Comparison of ENCODE assay signal across 8 cellular contexts in genomic region chr15:34038404-34039179, GRCh38. TPM values are rescaled to one million over a fixed set of nuclear protein-coding genes. Genes with fewer than 3 reads are reported as not detected.
DNase-seq lines count a peak whose midpoint lies in the region; ATAC-seq and TF ChIP-seq lines count a peak whose summit lies in the region.

No MANE protein-coding gene starts in this region.

- 0% methylated on average over 94 to 111 of the region's 112 CpGs for WGBS in lung, 2 donors

- POLR2A ChIA-PET in BJ (lab: Charles Lee): no interaction called here
- POLR2A ChIA-PET in activated CD4-positive, alpha-beta memory T cell treated with anti-CD3 and anti-CD28 coated beads for 36 hours (lab: Charles Lee): interaction anchor here (0.6 to 1.4 kb wide), 4 partner anchors 20 to 90 kb away, joined by 3 to 9 read pairs (median 4); no protein-coding TSS in a partner anchor

- TF ChIP-seq CTCF in BJ (IDR thresholded peaks at IDR 0.05; ENCODE audit: insufficient read depth, low read depth, low read length): no peak
- no peak for TF ChIP-seq CTCF in lung (IDR thresholded peaks at IDR 0.05; ENCODE audit: control extremely low read depth, extremely low read depth)

- CTCF ChIA-PET in BJ (lab: Yijun Ruan, JAX): no interaction called here
- CTCF ChIA-PET in activated CD4-positive, alpha-beta memory T cell treated with anti-CD3 and anti-CD28 coated beads for 36 hours (lab: Charles Lee): no interaction called here

- ATAC-seq in HG03354 (IDR thresholded peaks at IDR 0.05; ENCODE audit: poor library complexity, severe bottlenecking, unreplicated experiment) (peak; percentile 74), lung (ENCODE audit: insufficient read depth, low FRiP score) (peak; percentile 92)

- peak; percentile 84 for TF ChIP-seq POLR2A in GM19193 (IDR thresholded peaks at IDR 0.05; ENCODE audit: extremely low read depth, insufficient read depth, insufficient read length)

- peaks cover 0 to 5% of the 10 kb centered on the region in 2 donors for H3K4me1 ChIP-seq in lung (ENCODE audit: control insufficient read depth in 2 of 2, insufficient read depth in 2 of 2, low read length in 2 of 2)

- H3K27me3 ChIP-seq in BJ (ENCODE audit: control insufficient read depth, insufficient read depth, low read length) (no peaks in the 10 kb centered on the region), lung (ENCODE audit: control insufficient read depth, insufficient read depth) (no peaks in the 10 kb centered on the region)

- H3K4me3 Mint-ChIP-seq in activated CD4-positive, alpha-beta memory T cell treated with anti-CD3 and anti-CD28 coated beads for 36 hours: peak overlapping the region; percentile 85

- peaks cover 26% of the 10 kb centered on the region for H3K4me1 Mint-ChIP-seq in activated CD4-positive, alpha-beta memory T cell treated with anti-CD3 and anti-CD28 coated beads for 36 hours (ENCODE audit: low read depth)

- peak overlapping the region; percentile 91 for H3K4me3 ChIP-seq in BJ (ENCODE audit: low read depth, low read length)
- peak overlapping the region; percentile 93 for H3K4me3 ChIP-seq in lung

- intact Hi-C loops in activated CD4-positive, alpha-beta memory T cell treated with anti-CD3 and anti-CD28 coated beads for 36 hours (cut with micrococcal nuclease): loop anchor here (1.0 to 2.0 kb wide), 6 partner anchors 20 to 329 kb away; partner anchors contain the start of genes EMC4, KATNBL1, LPCAT4 and PGBD4

- H3K27me3 Mint-ChIP-seq in activated CD4-positive, alpha-beta memory T cell treated with anti-CD3 and anti-CD28 coated beads for 36 hours: no peaks in the 10 kb centered on the region

- H3K9me3 ChIP-seq in lung (ENCODE audit: control insufficient read depth in 2 of 2, insufficient read depth in 1 of 2, low read length in 1 of 2): no peaks in the 10 kb centered on the region

- H3K9me3 Mint-ChIP-seq in activated CD4-positive, alpha-beta memory T cell treated with anti-CD3 and anti-CD28 coated beads for 36 hours: no peaks in the 10 kb centered on the region

- no peaks in the 10 kb centered on the region for H3K36me3 ChIP-seq in BJ (ENCODE audit: control insufficient read depth, insufficient read depth, low read length)
- no peaks in the 10 kb centered on the region for H3K36me3 ChIP-seq in lung (ENCODE audit: control insufficient read depth in 2 of 2, insufficient read depth in 2 of 2, low read length in 2 of 2)

- H3K27ac ChIP-seq in lung (ENCODE audit: low read depth in 1 of 2, low read length in 1 of 2): peak overlapping the region; percentile 98 to 100

- peak overlapping the region; percentile 90 for H3K27ac Mint-ChIP-seq in activated CD4-positive, alpha-beta memory T cell treated with anti-CD3 and anti-CD28 coated beads for 36 hours

- DNase-seq in BJ (ENCODE audit: low read depth): no peak
- peak; percentile 89 for DNase-seq in NCI-H69 (lab: John Stamatoyannopoulos, UW)
- DNase-seq in activated CD4-positive, alpha-beta memory T cell treated with anti-CD3 and anti-CD28 coated beads for 36 hours: peak; percentile 79
- DNase-seq in ecto neural progenitor cell (ENCODE audit: low spot score): peak; percentile 87
- peak; percentile 79 for DNase-seq in lung (ENCODE audit: low spot score)
- DNase-seq in stimulated activated CD4-positive, alpha-beta T cell treated with anti-CD3 and anti-CD28 coated beads, TNF-alpha, amount 100 ng/mL, for 4 hours (ENCODE audit: low read depth in 3 of 3): peak; percentile 52 to 64 (median 61)

- H3K36me3 Mint-ChIP-seq in activated CD4-positive, alpha-beta memory T cell treated with anti-CD3 and anti-CD28 coated beads for 36 hours: no peaks in the 10 kb centered on the region

RNA-seq across cellular contexts. Expression of gene AVEN, which starts 0.4 kb away (rescaled TPM):
- polyA plus RNA-seq in BJ (2011; rRNA removed) (17.6 and 26.3 TPM in 2 replicates), lung (1 to 10 TPM; 8.5 to 9.3 TPM)
- polyA minus RNA-seq in BJ (2011; rRNA and poly(A)+ RNA removed): 5.6 and 6.3 TPM in 2 replicates
- 10 to 100 TPM; 13.1 to 13.4 TPM for total RNA-seq in activated CD4-positive, alpha-beta memory T cell treated with anti-CD3 and anti-CD28 coated beads for 36 hours
- 1 to 10 TPM; 7.5 to 9.3 TPM for total RNA-seq in lung
